4 cellular contexts compared by ENCODE assay signal in genomic region chr5:751992-752391, GRCh38. TPM values are rescaled to one million over a fixed set of nuclear protein-coding genes. Genes with fewer than 3 reads are reported as not detected.
"Had no signal": no experiment of that assay in that cellular context is flagged by ENCODE, and none has a peak within 500 bp of the region (broad histone marks: within the 10 kb centered on the region; RNA-seq: fewer than 3 reads in every experiment).

No MANE protein-coding gene starts in this region.

RNA-seq across cellular contexts. Expression of gene ZDHHC11B, which starts 32.5 kb away (rescaled TPM):
- total RNA-seq: LHCN-M2, MCF 10A, RPMI7951 had no signal

RNA-seq across cellular contexts. Expression of gene TPPP, which starts 58.8 kb away (rescaled TPM):
- total RNA-seq: LHCN-M2, OCI-LY7 had no signal
